ENCODE assay signal across 8 cellular contexts in the genomic region with DNA sequence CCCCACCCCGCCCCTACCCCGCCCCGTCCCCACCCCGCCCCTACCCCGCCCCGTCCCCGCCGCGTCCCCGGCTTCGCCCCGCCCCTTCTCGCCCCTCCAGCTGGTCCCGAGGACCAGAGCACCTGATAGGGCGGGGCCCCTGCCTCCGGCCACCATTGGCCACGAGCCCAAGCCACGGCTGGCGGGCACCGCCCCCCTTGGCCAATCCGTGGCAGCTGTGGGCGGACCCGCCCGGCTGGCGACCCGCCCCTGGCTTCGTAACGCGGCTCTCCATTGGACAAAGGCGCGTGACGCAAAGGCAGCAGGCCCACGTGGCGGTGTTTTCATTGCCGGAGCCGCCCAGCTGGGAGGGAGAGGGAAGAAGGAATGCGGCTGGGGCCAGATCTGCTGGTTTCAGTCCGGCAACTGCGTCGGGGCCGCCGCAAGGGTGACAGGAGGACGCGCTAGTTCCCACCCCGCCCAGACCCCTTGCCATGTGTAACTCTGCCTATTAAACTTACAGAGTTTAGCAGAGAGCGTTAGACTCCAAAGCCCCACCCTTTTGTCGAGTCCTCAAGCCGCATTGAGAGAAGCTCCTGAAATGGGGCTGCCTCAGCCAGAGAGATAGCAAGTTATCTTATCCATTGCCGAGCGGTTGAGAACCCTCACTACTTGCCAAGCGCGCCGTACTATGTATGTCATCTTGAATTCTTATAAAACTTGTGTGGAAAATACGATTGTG. TPM values are rescaled to one million over a fixed set of nuclear protein-coding genes. Genes with fewer than 3 reads are reported as not detected.
DNase-seq lines count a peak whose midpoint lies in the region; ATAC-seq and TF ChIP-seq lines count a peak whose summit lies in the region.

No MANE protein-coding gene starts in this region.

- H3K27me3 ChIP-seq in Peyer's patch (no peaks in the 10 kb centered on the region), fibroblast of lung (ENCODE audit: control insufficient read depth, insufficient read depth, low read length) (no peaks in the 10 kb centered on the region)
- no peaks in the 10 kb centered on the region for H3K27me3 ChIP-seq in naive thymus-derived CD4-positive, alpha-beta T cell (ENCODE audit: control insufficient read depth in 2 of 2, insufficient read depth in 2 of 2, low read length in 2 of 2)

- DNase-seq in DMS79 (lab: John Stamatoyannopoulos, UW): peak; percentile 70
- DNase-seq in KG1 (lab: John Stamatoyannopoulos, UW): peak; percentile 94
- peak; percentile 97 to 99 (median 99) for DNase-seq in Peyer's patch
- DNase-seq in activated T-helper 1 cell treated with anti-CD3 and anti-CD28 coated beads, Interleukin-2, amount 50 U/mL, for 16 hours (ENCODE audit: low read depth in 1 of 2, low spot score in 1 of 2): peak; percentile 94 to 98
- DNase-seq in fibroblast of lung (ENCODE audit: low read depth in 2 of 2): peak; percentile 97 to 98
- DNase-seq in naive thymus-derived CD4-positive, alpha-beta T cell: peak; percentile 96 to 99 (median 97)

- H2AFZ ChIP-seq in fibroblast of lung (ENCODE audit: low read length): peak overlapping the region; percentile 4

- ATAC-seq in GM21737 (IDR thresholded peaks at IDR 0.05; ENCODE audit: unreplicated experiment): peak; percentile 69
- ATAC-seq in naive thymus-derived CD4-positive, alpha-beta T cell: peak; percentile 98
- peak; percentile 99 for ATAC-seq in stimulated activated memory B cell treated with anti-CD40 and anti-IgM and Interleukin-4, amounts not matched to agents 10 μg/mL and 1 μg/mL and 100 μg/mL, for 72 hours

- H3K27ac ChIP-seq in Peyer's patch (peak overlapping the region; percentile 78 to 94 (median 88)), fibroblast of lung (ENCODE audit: insufficient read depth, low read length) (peak overlapping the region; percentile 72)
- H3K27ac ChIP-seq in naive thymus-derived CD4-positive, alpha-beta T cell (ENCODE audit: low read depth, low read length): peak overlapping the region; percentile 73

- H3K4me3 ChIP-seq in Peyer's patch (peak overlapping the region; percentile 75 to 88 (median 80)), fibroblast of lung (replicated peaks in 1 of 4; ENCODE audit: control extremely low read depth in 1 of 4, insufficient read depth in 1 of 4, low read depth in 3 of 4, low read length in 4 of 4) (peak overlapping the region; percentile 51 to 75 (median 62))
- H3K4me3 ChIP-seq in naive thymus-derived CD4-positive, alpha-beta T cell (ENCODE audit: low read length): peak overlapping the region; percentile 52

- H3K9ac ChIP-seq in fibroblast of lung (ENCODE audit: insufficient read depth, low read length): peak overlapping the region; percentile 62

- CTCF ChIA-PET in naive thymus-derived CD4-positive, alpha-beta T cell (lab: Charles Lee): interaction anchor here (0.5 to 2.5 kb wide), 7 partner anchors 8 to 790 kb away, joined by 3 to 23 read pairs (median 3); no protein-coding TSS in a partner anchor

- H3K4me2 ChIP-seq in fibroblast of lung (ENCODE audit: extremely low read depth, insufficient read depth, low read length): peak overlapping the region; percentile 98

- H3K9me3 ChIP-seq in Peyer's patch: no peaks in the 10 kb centered on the region
- no peaks in the 10 kb centered on the region for H3K9me3 ChIP-seq in fibroblast of lung (ENCODE audit: control insufficient read depth, insufficient read depth, low read depth, low read length)
- H3K9me3 ChIP-seq in naive thymus-derived CD4-positive, alpha-beta T cell (ENCODE audit: control insufficient read depth in 2 of 3, low read length in 3 of 3): no peaks in the 10 kb centered on the region

- peaks cover 20% of the 10 kb centered on the region for H3K79me2 ChIP-seq in fibroblast of lung (ENCODE audit: control insufficient read depth, insufficient read depth, low read length)

- TF ChIP-seq CTCF in Peyer's patch (IDR thresholded peaks at IDR 0.05) (peak in 2 of 6 experiments; percentile 7 to 16), fibroblast of lung (conservative IDR thresholded peaks at IDR 0.05 in 1 of 2, IDR thresholded peaks at IDR 0.05 in 1 of 2; ENCODE audit: low read depth in 1 of 2, low read length in 2 of 2) (no peak)

- H3K27me3 Mint-ChIP-seq in naive thymus-derived CD4-positive, alpha-beta T cell: no peaks in the 10 kb centered on the region
- no peaks in the 10 kb centered on the region for H3K27me3 Mint-ChIP-seq in stimulated activated memory B cell treated with anti-CD40 and anti-IgM and Interleukin-4, amounts not matched to agents 10 μg/mL and 1 μg/mL and 100 μg/mL, for 72 hours

- peaks cover 0 to 4% (median 0%) of the 10 kb centered on the region in 5 donors for H3K36me3 Mint-ChIP-seq in naive thymus-derived CD4-positive, alpha-beta T cell
- H3K36me3 Mint-ChIP-seq in stimulated activated memory B cell treated with anti-CD40 and anti-IgM and Interleukin-4, amounts not matched to agents 10 μg/mL and 1 μg/mL and 100 μg/mL, for 72 hours: no peaks in the 10 kb centered on the region

- peak overlapping the region; percentile 45 to 98 (median 91) for H3K27ac Mint-ChIP-seq in naive thymus-derived CD4-positive, alpha-beta T cell
- peak overlapping the region; percentile 77 for H3K27ac Mint-ChIP-seq in stimulated activated memory B cell treated with anti-CD40 and anti-IgM and Interleukin-4, amounts not matched to agents 10 μg/mL and 1 μg/mL and 100 μg/mL, for 72 hours

- H3K4me1 Mint-ChIP-seq in naive thymus-derived CD4-positive, alpha-beta T cell: peaks cover 26 to 66% (median 58%) of the 10 kb centered on the region in 7 donors
- H3K4me1 Mint-ChIP-seq in stimulated activated memory B cell treated with anti-CD40 and anti-IgM and Interleukin-4, amounts not matched to agents 10 μg/mL and 1 μg/mL and 100 μg/mL, for 72 hours: peaks cover 21% of the 10 kb centered on the region

- peak; percentile 60 to 88 for TF ChIP-seq POLR2A in Peyer's patch (IDR thresholded peaks at IDR 0.05)

- intact Hi-C loops in naive thymus-derived CD4-positive, alpha-beta T cell (cut with micrococcal nuclease): loop anchor here (1.0 to 5.0 kb wide), 12 partner anchors 19 to 630 kb away; partner anchors contain the start of genes KPNA2 (in 2 of the 2), AMZ2 (in 1 of the 2), BPTF (in 1 of the 2) and PRKAR1A (in 1 of the 2)

- H3K36me3 ChIP-seq in Peyer's patch: no peaks in the 10 kb centered on the region
- H3K36me3 ChIP-seq in fibroblast of lung (ENCODE audit: control insufficient read depth, insufficient read depth, low read length): peaks cover 2% of the 10 kb centered on the region
- H3K36me3 ChIP-seq in naive thymus-derived CD4-positive, alpha-beta T cell (ENCODE audit: control insufficient read depth in 2 of 3, insufficient read depth in 3 of 3, low read length in 3 of 3): no peaks in the 10 kb centered on the region

- H4K20me1 ChIP-seq in fibroblast of lung (ENCODE audit: control insufficient read depth, extremely low read depth, insufficient read depth, low read length): no peaks in the 10 kb centered on the region

- peaks cover 0 to 1% (median 0%) of the 10 kb centered on the region in 11 donors for H3K9me3 Mint-ChIP-seq in naive thymus-derived CD4-positive, alpha-beta T cell
- no peaks in the 10 kb centered on the region for H3K9me3 Mint-ChIP-seq in stimulated activated memory B cell treated with anti-CD40 and anti-IgM and Interleukin-4, amounts not matched to agents 10 μg/mL and 1 μg/mL and 100 μg/mL, for 72 hours

- H3K4me3 Mint-ChIP-seq in naive thymus-derived CD4-positive, alpha-beta T cell: peak overlapping the region; percentile 68 to 87 (median 84)
- peak overlapping the region; percentile 88 for H3K4me3 Mint-ChIP-seq in stimulated activated memory B cell treated with anti-CD40 and anti-IgM and Interleukin-4, amounts not matched to agents 10 μg/mL and 1 μg/mL and 100 μg/mL, for 72 hours

- POLR2A ChIA-PET in naive thymus-derived CD4-positive, alpha-beta T cell (lab: Charles Lee): interaction anchor here (0.6 to 10.9 kb wide), 14 partner anchors 18 to 370 kb away, joined by 3 to 133 read pairs (median 3); partner anchors contain the start of genes AMZ2, ARSG and SLC16A6

- H3K4me1 ChIP-seq in Peyer's patch (peaks cover 0 to 26% (median 4%) of the 10 kb centered on the region in 4 donors), fibroblast of lung (ENCODE audit: control insufficient read depth, extremely low read depth, insufficient read depth, low read length) (peaks cover 14% of the 10 kb centered on the region)
- H3K4me1 ChIP-seq in naive thymus-derived CD4-positive, alpha-beta T cell (ENCODE audit: control insufficient read depth in 2 of 2, insufficient read depth in 2 of 2, low read length in 2 of 2): peaks cover 36 to 52% of the 10 kb centered on the region in 2 donors

RNA-seq across cellular contexts. Expression of gene WIPI1, which starts 0.4 kb away (rescaled TPM):
- total RNA-seq in Peyer's patch (10 to 100 TPM; 34.7 to 95.7 (median 44.4) TPM), fibroblast of lung (159 and 251 TPM in 2 replicates)
- polyA plus RNA-seq in fibroblast of lung: 158 and 167 TPM in 2 replicates
- 99.0 and 100 TPM in 2 replicates for polyA plus RNA-seq in fibroblast of lung (2012)
- polyA minus RNA-seq in fibroblast of lung (ENCODE audit: low replicate concordance): 90.3 and 100 TPM in 2 replicates
- 10 to 100 TPM in 2 of 5 experiments, 1 to 10 TPM in 3; 3.6 to 16.5 (median 4.9) TPM for total RNA-seq in naive thymus-derived CD4-positive, alpha-beta T cell
- polyA plus RNA-seq in naive thymus-derived CD4-positive, alpha-beta T cell: 1 to 10 TPM; 1.7 to 2.0 TPM

RNA-seq across cellular contexts. Expression of gene PRKAR1A, which starts 54.5 kb away (rescaled TPM):
- 100 to 1,000 TPM in 1 of 4 donors, 10 to 100 TPM in 3; 63.4 to 197 (median 88.9) TPM for total RNA-seq in Peyer's patch
- 248 and 290 TPM in 2 replicates for total RNA-seq in fibroblast of lung
- polyA plus RNA-seq in fibroblast of lung: 266 and 285 TPM in 2 replicates
- 183 and 190 TPM in 2 replicates for polyA plus RNA-seq in fibroblast of lung (2012)
- polyA minus RNA-seq in fibroblast of lung (ENCODE audit: low replicate concordance): 206 and 288 TPM in 2 replicates
- total RNA-seq in naive thymus-derived CD4-positive, alpha-beta T cell: 100 to 1,000 TPM; 115 to 224 (median 156) TPM
- 100 to 1,000 TPM; 156 to 181 TPM for polyA plus RNA-seq in naive thymus-derived CD4-positive, alpha-beta T cell

Comparison
In these comparisons a context has a peak if more than half of its experiments do, and no peak if none do; other contexts are left out.
1. Peak in every context shown above with its lines: DNase-seq, ATAC-seq, H3K4me3 ChIP-seq and H3K27ac ChIP-seq.